8 cellular contexts compared by ENCODE assay signal in the genomic region with DNA sequence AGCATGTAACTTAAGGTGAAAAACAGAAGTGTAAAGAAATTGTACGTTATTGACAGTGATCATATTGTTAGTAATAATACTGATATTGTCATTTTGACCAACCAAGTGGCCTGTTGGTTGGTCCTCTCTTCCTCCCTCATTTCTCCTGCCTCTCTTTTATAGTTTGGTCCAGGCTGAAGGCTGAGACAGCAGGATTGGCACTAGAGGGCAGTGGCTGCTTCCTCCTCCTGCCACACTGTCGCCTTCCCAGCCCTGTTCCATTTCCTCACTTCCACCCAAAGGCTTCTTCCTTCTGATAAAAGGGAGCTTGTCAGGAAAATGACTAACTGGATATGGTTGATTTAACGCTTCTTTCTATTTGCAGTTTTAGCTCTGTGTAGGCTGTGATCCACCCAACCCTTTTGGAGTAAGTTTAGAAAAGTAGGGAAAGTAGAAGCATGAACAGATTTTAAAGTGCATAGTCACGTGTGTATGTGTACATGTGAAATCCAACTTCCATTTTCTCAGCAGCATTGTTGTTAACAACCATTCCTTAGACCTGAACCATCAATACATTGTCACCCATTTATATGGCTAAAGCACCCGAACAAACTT. TPM values are rescaled to one million over a fixed set of nuclear protein-coding genes. Genes with fewer than 3 reads are reported as not detected.
A peak's percentile ranks its signal among the peaks of the same experiment; 100 is the strongest.
DNase-seq lines count a peak whose midpoint lies in the region; ATAC-seq and TF ChIP-seq lines count a peak whose summit lies in the region.

No MANE protein-coding gene starts in this region.

- H3K27me3 Mint-ChIP-seq in MCF 10A (ENCODE audit: insufficient read depth, unreplicated experiment) = no peaks in the 10 kb centered on the region
- no peaks in the 10 kb centered on the region for H3K27me3 Mint-ChIP-seq in activated CD8-positive, alpha-beta T cell treated with anti-CD3 and anti-CD28 coated beads, Interleukin-2, amount 10 ng/mL, durations not matched to agents 7 days and 5 days (ENCODE audit: low read depth)

- no peak overlapping the region for H3K4me3 ChIP-seq in breast epithelium
- no peak overlapping the region for H3K4me3 ChIP-seq in WERI-Rb-1 (ENCODE audit: low read depth, low read length)
- H3K4me3 ChIP-seq in right atrium auricular region = no peak overlapping the region
- no peak overlapping the region for H3K4me3 ChIP-seq in thoracic aorta

- intact Hi-C loops in MCF 10A (cut with micrococcal nuclease) (no loop called here), breast epithelium (cut with DNase I; ENCODE audit: low total_unique reads) (no loop called here)

- H3K36me3 ChIP-seq in breast epithelium = no peaks in the 10 kb centered on the region
- no peaks in the 10 kb centered on the region; the same call in 1 of the 2 replicates for H3K36me3 ChIP-seq in WERI-Rb-1
- peaks cover 17% of the 10 kb centered on the region for H3K36me3 ChIP-seq in right atrium auricular region
- H3K36me3 ChIP-seq in thoracic aorta = peaks cover 2% of the 10 kb centered on the region

- no TSS peak for BruUV-seq in MCF 10A (replicated peaks; lab: Mats Ljungman, UMichigan)

- ATAC-seq in thoracic aorta (ENCODE audit: insufficient number of reproducible peaks, low FRiP score, low read depth) = no peak
- no peak for ATAC-seq in activated CD8-positive, alpha-beta T cell treated with anti-CD3 and anti-CD28 coated beads, Interleukin-2, amount 10 ng/mL, durations not matched to agents 7 days and 5 days

- H3K4me1 ChIP-seq in breast epithelium (no peaks in the 10 kb centered on the region), right atrium auricular region (no peaks in the 10 kb centered on the region), thoracic aorta (ENCODE audit: control insufficient read depth in 1 of 2, low read depth in 2 of 2) (no peaks in the 10 kb centered on the region)

- no peak for TF ChIP-seq POLR2A in breast epithelium (IDR thresholded peaks at IDR 0.05)

- POLR2A ChIA-PET in MCF 10A (lab: Yijun Ruan, JAX) = interaction anchor here (0.8 to 1.9 kb wide), 5 partner anchors 8 to 487 kb away, joined by 3 to 14 read pairs (median 3); partner anchors contain the start of gene TNPO1
- POLR2A ChIA-PET in activated CD8-positive, alpha-beta T cell treated with anti-CD3 and anti-CD28 coated beads, Interleukin-2, amount 10 ng/mL, durations not matched to agents 7 days and 5 days (lab: Charles Lee) = no interaction called here

- CTCF ChIA-PET in MCF 10A (lab: Yijun Ruan, JAX) = interaction anchor here (0.6 to 3.1 kb wide), 29 partner anchors 10 to 544 kb away, joined by 3 to 32 read pairs (median 3); no protein-coding TSS in a partner anchor
- CTCF ChIA-PET in activated CD8-positive, alpha-beta T cell treated with anti-CD3 and anti-CD28 coated beads, Interleukin-2, amount 10 ng/mL, durations not matched to agents 7 days and 5 days (lab: Charles Lee) = interaction anchor here (0.6 to 1.8 kb wide), 3 partner anchors 10 to 754 kb away, joined by 3 to 9 read pairs (median 3); no protein-coding TSS in a partner anchor

- H3K27ac Mint-ChIP-seq in MCF 10A (ENCODE audit: low read depth, unreplicated experiment) = no peak overlapping the region
- H3K27ac Mint-ChIP-seq in activated CD8-positive, alpha-beta T cell treated with anti-CD3 and anti-CD28 coated beads, Interleukin-2, amount 10 ng/mL, durations not matched to agents 7 days and 5 days = no peak overlapping the region

- no peaks in the 10 kb centered on the region for H3K9me3 ChIP-seq in breast epithelium
- H3K9me3 ChIP-seq in WERI-Rb-1 (ENCODE audit: severe bottlenecking) = no peaks in the 10 kb centered on the region
- no peaks in the 10 kb centered on the region for H3K9me3 ChIP-seq in right atrium auricular region
- H3K9me3 ChIP-seq in thoracic aorta = no peaks in the 10 kb centered on the region

- peak; percentile 61 for DNase-seq in MCF 10A (ENCODE audit: unreplicated experiment)
- DNase-seq in breast epithelium (ENCODE audit: low spot score in 2 of 2) = no peak
- DNase-seq in WERI-Rb-1 = peak; percentile 65
- no peak for DNase-seq in right atrium auricular region (ENCODE audit: low spot score)
- no peak for DNase-seq in thoracic aorta (ENCODE audit: low spot score)
- DNase-seq in activated CD4-positive, alpha-beta T cell treated with anti-CD3 and anti-CD28 coated beads for 4 hours = no peak
- no peak for DNase-seq in activated effector memory CD4-positive, alpha-beta T cell treated with Interleukin-2 at 50 U/mL for 16 hours
- no peak for DNase-seq in activated CD8-positive, alpha-beta T cell treated with anti-CD3 and anti-CD28 coated beads, Interleukin-2, amount 10 ng/mL, durations not matched to agents 7 days and 5 days

- TF ChIP-seq CTCF in MCF 10A (IDR thresholded peaks at IDR 0.05; ENCODE audit: unreplicated experiment) = peak; percentile 35
- TF ChIP-seq CTCF in breast epithelium (IDR thresholded peaks at IDR 0.05) = no peak
- peak; percentile 84 for TF ChIP-seq CTCF in WERI-Rb-1 (IDR thresholded peaks at IDR 0.05; ENCODE audit: low read depth, low read length)
- TF ChIP-seq CTCF in right atrium auricular region (IDR thresholded peaks at IDR 0.05) = peak; percentile 19 to 68
- TF ChIP-seq CTCF in thoracic aorta (IDR thresholded peaks at IDR 0.05) = peak; percentile 49

- peaks cover 44% of the 10 kb centered on the region for H3K36me3 Mint-ChIP-seq in MCF 10A (ENCODE audit: insufficient read depth, unreplicated experiment)
- H3K36me3 Mint-ChIP-seq in activated CD8-positive, alpha-beta T cell treated with anti-CD3 and anti-CD28 coated beads, Interleukin-2, amount 10 ng/mL, durations not matched to agents 7 days and 5 days (ENCODE audit: low read depth) = peaks cover 23% of the 10 kb centered on the region

- no peaks in the 10 kb centered on the region for H3K9me3 Mint-ChIP-seq in MCF 10A (ENCODE audit: unreplicated experiment)
- H3K9me3 Mint-ChIP-seq in activated CD8-positive, alpha-beta T cell treated with anti-CD3 and anti-CD28 coated beads, Interleukin-2, amount 10 ng/mL, durations not matched to agents 7 days and 5 days (ENCODE audit: insufficient read depth) = no peaks in the 10 kb centered on the region

- no peaks in the 10 kb centered on the region for H3K27me3 ChIP-seq in breast epithelium
- no peaks in the 10 kb centered on the region for H3K27me3 ChIP-seq in WERI-Rb-1 (ENCODE audit: insufficient read depth, low read depth, severe bottlenecking)
- no peaks in the 10 kb centered on the region for H3K27me3 ChIP-seq in right atrium auricular region
- H3K27me3 ChIP-seq in thoracic aorta (replicated peaks; ENCODE audit: insufficient read depth) = no peaks in the 10 kb centered on the region

- H3K4me1 Mint-ChIP-seq in MCF 10A (ENCODE audit: insufficient read depth, unreplicated experiment) = peaks cover 13% of the 10 kb centered on the region
- H3K4me1 Mint-ChIP-seq in activated CD8-positive, alpha-beta T cell treated with anti-CD3 and anti-CD28 coated beads, Interleukin-2, amount 10 ng/mL, durations not matched to agents 7 days and 5 days (ENCODE audit: low read depth) = no peaks in the 10 kb centered on the region

- no peak overlapping the region for H3K4me3 Mint-ChIP-seq in MCF 10A (ENCODE audit: unreplicated experiment)
- H3K4me3 Mint-ChIP-seq in activated CD8-positive, alpha-beta T cell treated with anti-CD3 and anti-CD28 coated beads, Interleukin-2, amount 10 ng/mL, durations not matched to agents 7 days and 5 days = no peak overlapping the region

- H3K27ac ChIP-seq in breast epithelium = no peak overlapping the region
- peak overlapping the region; percentile 36 for H3K27ac ChIP-seq in WERI-Rb-1
- no peak overlapping the region for H3K27ac ChIP-seq in right atrium auricular region
- H3K27ac ChIP-seq in thoracic aorta = no peak overlapping the region

RNA-seq across cellular contexts. Expression of gene PTCD2, which starts 35.6 kb away (rescaled TPM):
- total RNA-seq in MCF 10A (2022) = 20.3 and 20.6 TPM in 2 replicates
- total RNA-seq in breast epithelium = 10 to 100 TPM in 1 of 3 donors, 1 to 10 TPM in 2; 5.6 to 10.1 (median 7.5) TPM
- total RNA-seq in right atrium auricular region = 1 to 10 TPM; 5.1 to 9.2 TPM
- 1 to 10 TPM; 2.8 to 5.3 TPM for total RNA-seq in thoracic aorta
- total RNA-seq in activated CD8-positive, alpha-beta T cell treated with anti-CD3 and anti-CD28 coated beads, Interleukin-2, amount 10 ng/mL, durations not matched to agents 7 days and 5 days = 1 to 10 TPM; 8.4 to 9.5 TPM

RNA-seq across cellular contexts. Expression of gene MRPS27, which starts 35.8 kb away (rescaled TPM):
- total RNA-seq in MCF 10A (2022) (60.8 and 68.5 TPM in 2 replicates), breast epithelium (10 to 100 TPM; 47.8 to 71.3 (median 51.8) TPM), right atrium auricular region (10 to 100 TPM; 40.1 to 59.0 TPM), thoracic aorta (10 to 100 TPM; 42.9 to 58.8 TPM)
- total RNA-seq in activated CD8-positive, alpha-beta T cell treated with anti-CD3 and anti-CD28 coated beads, Interleukin-2, amount 10 ng/mL, durations not matched to agents 7 days and 5 days = 10 to 100 TPM; 48.2 to 53.9 TPM

Comparison
In these comparisons a context has a peak if more than half of its experiments do, and no peak if none do; other contexts are left out.
1. DNase-seq: peak in MCF 10A (single experiment) and WERI-Rb-1 (single experiment); none in breast epithelium (0 of 2), right atrium auricular region (single experiment), thoracic aorta (single experiment), activated CD4-positive, alpha-beta T cell treated with anti-CD3 and anti-CD28 coated beads for 4 hours (0 of 2), activated effector memory CD4-positive, alpha-beta T cell treated with Interleukin-2 at 50 U/mL for 16 hours (single experiment) and activated CD8-positive, alpha-beta T cell treated with anti-CD3 and anti-CD28 coated beads, Interleukin-2, amount 10 ng/mL, durations not matched to agents 7 days and 5 days (single experiment).
2. CTCF ChIP-seq: peak in MCF 10A (single experiment), WERI-Rb-1 (single experiment), right atrium auricular region (2 of 2) and thoracic aorta (single experiment); none in breast epithelium (0 of 3).